7 cellular contexts compared by ENCODE assay signal in genomic region chr2:155372969-155373368, GRCh38.
DNase-seq lines count a peak whose midpoint lies in the region; ATAC-seq and TF ChIP-seq lines count a peak whose summit lies in the region.

No MANE protein-coding gene starts in this region.

- H3K4me1 Mint-ChIP-seq in stimulated activated effector memory CD8-positive, alpha-beta T cell treated with anti-CD3 and anti-CD28 coated beads, Interleukin-12 subunit alpha, Interleukin-12 subunit beta, amount 100 ng/mL, for 72 hours = no peaks in the 10 kb centered on the region

- intact Hi-C loops in sciatic nerve (cut with DNase I) = loop anchor here (10.0 kb wide), 1 partner anchor 1212 kb away; no protein-coding TSS in a partner anchor

- no peak overlapping the region for H3K4me3 Mint-ChIP-seq in stimulated activated effector memory CD8-positive, alpha-beta T cell treated with anti-CD3 and anti-CD28 coated beads, Interleukin-12 subunit alpha, Interleukin-12 subunit beta, amount 100 ng/mL, for 72 hours

- no peak overlapping the region for H3K27ac Mint-ChIP-seq in stimulated activated effector memory CD8-positive, alpha-beta T cell treated with anti-CD3 and anti-CD28 coated beads, Interleukin-12 subunit alpha, Interleukin-12 subunit beta, amount 100 ng/mL, for 72 hours

- H3K9me3 Mint-ChIP-seq in stimulated activated effector memory CD8-positive, alpha-beta T cell treated with anti-CD3 and anti-CD28 coated beads, Interleukin-12 subunit alpha, Interleukin-12 subunit beta, amount 100 ng/mL, for 72 hours = no peaks in the 10 kb centered on the region

- no peak for TF ChIP-seq CTCF in GM20000 (IDR thresholded peaks at IDR 0.05; ENCODE audit: extremely low read depth, missing control alignments)

- DNase-seq in HPDE6-E6E7 (ENCODE audit: extremely low spot score) (peak; percentile 4), NCI-H69 (lab: John Stamatoyannopoulos, UW) (peak; percentile 41), cerebellar cortex (ENCODE audit: low spot score) (peak; percentile 67), sciatic nerve (ENCODE audit: low spot score) (no peak), GM20000 (ENCODE audit: low spot score) (no peak)
- DNase-seq in stimulated activated effector memory CD8-positive, alpha-beta T cell treated with anti-CD3 and anti-CD28 coated beads, Interleukin-12 subunit alpha, Interleukin-12 subunit beta, amount 100 ng/mL, for 72 hours (ENCODE audit: low spot score in 2 of 2) = no peak

- ATAC-seq in sciatic nerve (peak; percentile 63), GM18873 (IDR thresholded peaks at IDR 0.05; ENCODE audit: low FRiP score, unreplicated experiment) (no peak)
- no peak for ATAC-seq in stimulated activated effector memory CD8-positive, alpha-beta T cell treated with anti-CD3 and anti-CD28 coated beads, Interleukin-12 subunit alpha, Interleukin-12 subunit beta, amount 100 ng/mL, for 72 hours

- no peaks in the 10 kb centered on the region for H3K36me3 Mint-ChIP-seq in stimulated activated effector memory CD8-positive, alpha-beta T cell treated with anti-CD3 and anti-CD28 coated beads, Interleukin-12 subunit alpha, Interleukin-12 subunit beta, amount 100 ng/mL, for 72 hours

Comparison
In these comparisons a context has a peak if more than half of its experiments do, and no peak if none do; other contexts are left out.
1. DNase-seq: peak in HPDE6-E6E7 (single experiment), NCI-H69 (single experiment) and cerebellar cortex (single experiment); none in sciatic nerve (single experiment), stimulated activated effector memory CD8-positive, alpha-beta T cell treated with anti-CD3 and anti-CD28 coated beads, Interleukin-12 subunit alpha, Interleukin-12 subunit beta, amount 100 ng/mL, for 72 hours (0 of 2) and GM20000 (single experiment).